Comparison of ENCODE assay signal across 13 cellular contexts in genomic region chr12:66963901-66964300, GRCh38.
"Had no signal": no experiment of that assay in that cellular context is flagged by ENCODE, and none has a peak within 500 bp of the region (broad histone marks: within the 10 kb centered on the region; RNA-seq: fewer than 3 reads in every experiment).

No MANE protein-coding gene starts in this region.

- H3K27ac Mint-ChIP-seq: type B pancreatic cell had no signal

- H3K9me3 Mint-ChIP-seq: type B pancreatic cell had no signal

- H3K36me3 Mint-ChIP-seq: naive B cell, type B pancreatic cell had no signal

- H3K9me3 ChIP-seq: right atrium auricular region, suprapubic skin had no signal

- ATAC-seq: left lobe of liver, SK-N-SH treated with all-trans-retinoic acid at 6 μM for 48 hours had no signal

- H3K4me1 Mint-ChIP-seq: naive B cell had no signal

- H3K27me3 Mint-ChIP-seq: type B pancreatic cell had no signal

- H3K27me3 ChIP-seq: right atrium auricular region, suprapubic skin had no signal

- H3K4me3 Mint-ChIP-seq: naive B cell, type B pancreatic cell had no signal

- H3K27ac ChIP-seq: right atrium auricular region, suprapubic skin, VCaP had no signal

- FAIRE-seq: endometrium, islet of Langerhans had no signal

- DNase-seq: activated CD4-positive, alpha-beta T cell treated with anti-CD3 and anti-CD28 coated beads for 1 hour; activated effector memory CD4-positive, alpha-beta T cell treated with Interleukin-2 at 50 U/mL for 16 hours; naive B cell; nucleus accumbens had no signal

- H3K4me3 ChIP-seq: right atrium auricular region, skin epidermis, suprapubic skin had no signal

- H3K36me3 ChIP-seq: right atrium auricular region, suprapubic skin had no signal

- H3K4me1 ChIP-seq: right atrium auricular region had no signal
